In the genomic region with DNA sequence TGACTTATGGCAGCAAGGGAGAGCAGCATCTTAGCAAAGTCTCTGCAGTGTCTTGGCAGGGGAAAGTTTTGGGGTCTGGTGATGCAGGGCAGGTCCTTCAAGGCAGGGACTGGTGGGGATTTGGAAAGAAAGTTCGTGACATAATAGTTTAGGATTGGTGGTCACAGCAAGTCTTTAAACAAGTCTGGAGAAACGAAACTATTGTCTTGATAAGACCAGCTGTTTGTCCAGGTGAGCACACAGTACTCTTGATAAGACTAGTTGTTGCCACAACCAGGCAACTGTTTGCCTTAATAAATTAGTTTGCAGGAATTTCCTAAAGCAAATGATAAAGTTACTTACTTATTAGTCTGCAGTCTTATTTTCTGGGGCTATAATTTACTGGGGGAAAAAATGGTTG, we compare ENCODE assay signal across 24 cellular contexts.
"Had no signal": no experiment of that assay in that cellular context is flagged by ENCODE, and none has a peak within 500 bp of the region (broad histone marks: within the 10 kb centered on the region; RNA-seq: fewer than 3 reads in every experiment).

No MANE protein-coding gene starts in this region.

- H3K27me3 ChIP-seq: adrenal gland, breast epithelium, esophagus muscularis mucosa, ovary, suprapubic skin, tibial nerve had no signal

- DNase-seq: activated CD4-positive, alpha-beta T cell treated with anti-CD3 and anti-CD28 coated beads, Interleukin-2, amount 50 U/mL, for 4 hours; activated CD8-positive, alpha-beta memory T cell treated with anti-CD3 and anti-CD28 coated beads for 24 hours; activated CD8-positive, alpha-beta memory T cell treated with anti-CD3 and anti-CD28 coated beads, Interleukin-2, amount 50 U/mL, for 4 hours; activated T-cell treated with anti-CD3 and anti-CD28 coated beads, Interleukin-2, amount 50 U/mL, for 24 hours; adrenal gland; dorsolateral prefrontal cortex; effector memory CD8-positive, alpha-beta T cell; hypothalamus; left ventricle myocardium inferior; naive thymus-derived CD8-positive, alpha-beta T cell; ovary; right cardiac atrium; stimulated activated CD4-positive, alpha-beta T cell treated with anti-CD3 and anti-CD28 coated beads, Interleukin-1b, Interleukin-23, amount 100 ng/mL, for 48 hours; stimulated activated naive CD8-positive, alpha-beta T cell treated with anti-CD3 and anti-CD28 coated beads, Interleukin-15, amount 100 ng/mL, for 72 hours had no signal

- H3K4me1 ChIP-seq: adrenal gland, breast epithelium, esophagus muscularis mucosa, left ventricle myocardium inferior, suprapubic skin, tibial nerve had no signal

- FAIRE-seq: astrocyte, colon, TTC549, urothelium cell line had no signal

- H3K4me3 ChIP-seq: adrenal gland, breast epithelium, dorsolateral prefrontal cortex, esophagus muscularis mucosa, left ventricle myocardium inferior, ovary, suprapubic skin, tibial nerve had no signal

- ATAC-seq: activated naive CD4-positive, alpha-beta T cell treated with anti-CD3 and anti-CD28 coated beads, Interleukin-2, amount 50 U/mL, for 72 hours; activated T-helper 17 cell treated with anti-CD3 and anti-CD28 coated beads, Interleukin-2, amount 50 U/mL, for 72 hours; effector memory CD8-positive, alpha-beta T cell; naive thymus-derived CD8-positive, alpha-beta T cell; right cardiac atrium; stimulated activated naive CD8-positive, alpha-beta T cell treated with anti-CD3 and anti-CD28 coated beads, Interleukin-15, amount 100 ng/mL, for 72 hours had no signal

- H3K36me3 ChIP-seq: adrenal gland, breast epithelium, esophagus muscularis mucosa, left ventricle myocardium inferior, ovary, suprapubic skin, tibial nerve had no signal

- H3K27ac ChIP-seq: adrenal gland, breast epithelium, dorsolateral prefrontal cortex, esophagus muscularis mucosa, left ventricle myocardium inferior, ovary, suprapubic skin, tibial nerve had no signal

- H3K9me3 ChIP-seq: adrenal gland, esophagus muscularis mucosa, left ventricle myocardium inferior, ovary, suprapubic skin, tibial nerve had no signal
